Comparison of ENCODE assay signal across 28 cellular contexts in genomic region chr7:66297579-66297978, GRCh38.
DNase-seq lines count a peak whose midpoint lies in the region; ATAC-seq and TF ChIP-seq lines count a peak whose summit lies in the region.
"Had no signal": no experiment of that assay in that cellular context is flagged by ENCODE, and none has a peak within 500 bp of the region (broad histone marks: within the 10 kb centered on the region; RNA-seq: fewer than 3 reads in every experiment).

No MANE protein-coding gene starts in this region.

- TF ChIP-seq EP300 in sigmoid colon (IDR thresholded peaks at IDR 0.05), result no peak

- H3K79me2 ChIP-seq in ACC112 (ENCODE audit: control insufficient read depth, insufficient read depth, low read length, unreplicated experiment) (peaks cover 35% of the 10 kb centered on the region), neural progenitor cell (ENCODE audit: low read depth) (peaks cover 37% of the 10 kb centered on the region)
- H3K79me2 ChIP-seq: parathyroid adenoma had no signal

- H3F3A ChIP-seq in neural progenitor cell (ENCODE audit: low read depth), result peaks cover 14% of the 10 kb centered on the region

- intact Hi-C loops in sigmoid colon (cut with DNase I), result no loop called here

- no peak overlapping the region for H3K9ac ChIP-seq in neural progenitor cell
- H3K9ac ChIP-seq: parathyroid adenoma had no signal

- no peak overlapping the region for H3K4me2 ChIP-seq in neural progenitor cell

- H3K4me3 ChIP-seq in ACC112 (ENCODE audit: low read depth, low read length) (no peak overlapping the region), HL-60 (replicated peaks; ENCODE audit: insufficient read depth, low read length) (no peak overlapping the region), sigmoid colon (no peak overlapping the region), neural progenitor cell (no peak overlapping the region)
- H3K4me3 ChIP-seq: adrenal gland, gastroesophageal sphincter, SJCRH30, thoracic aorta had no signal

- TF ChIP-seq POLR2A in sigmoid colon (IDR thresholded peaks at IDR 0.05), result no peak

- ATAC-seq in esophagus mucosa, result peak; percentile 84
- ATAC-seq in HG03521 (IDR thresholded peaks at IDR 0.05; ENCODE audit: unreplicated experiment), result no peak
- ATAC-seq in activated naive CD4-positive, alpha-beta T cell treated with anti-CD3 and anti-CD28 coated beads, Interleukin-2, amount 50 U/mL, for 72 hours, result no peak
- ATAC-seq: CD8-positive, alpha-beta T cell; gastroesophageal sphincter; stimulated activated memory B cell treated with anti-CD40 and anti-IgM and Interleukin-4, amounts not matched to agents 10 μg/mL and 1 μg/mL and 100 μg/mL, for 72 hours had no signal

- H3K4me1 ChIP-seq in ACC112 (ENCODE audit: control insufficient read depth, insufficient read depth, low read length, unreplicated experiment) (peaks cover 19% of the 10 kb centered on the region), sigmoid colon (no peaks in the 10 kb centered on the region), neural progenitor cell (peaks cover 14% of the 10 kb centered on the region)
- H3K4me1 ChIP-seq: adrenal gland, gastroesophageal sphincter, parathyroid adenoma, SJCRH30 had no signal

- H3K27ac Mint-ChIP-seq in neural progenitor cell, result no peak overlapping the region
- H3K27ac Mint-ChIP-seq in activated naive CD4-positive, alpha-beta T cell treated with anti-CD3 and anti-CD28 coated beads, Interleukin-2, amount 50 U/mL, for 72 hours, result no peak overlapping the region
- H3K27ac Mint-ChIP-seq: CD8-positive, alpha-beta T cell; dendritic cell treated with granulocyte-macrophage colony-stimulating factor and Interleukin-4, amounts not matched to agents 40 ng/mL and 50 ng/mL, for 4 days; memory B cell; naive B cell; stimulated activated memory B cell treated with anti-CD40 and anti-IgM and Interleukin-4, amounts not matched to agents 10 μg/mL and 1 μg/mL and 100 μg/mL, for 72 hours; T-helper 1 cell treated with Interleukin-12 subunit alpha and Interleukin-12 subunit beta and Interleukin-4 antibody, amounts not matched to agents 30 μg/mL and 1 μg/mL, for 36 hours had no signal

- H3K27ac ChIP-seq in ACC112 (ENCODE audit: low read depth, low read length), result peak overlapping the region; percentile 85
- H3K27ac ChIP-seq in HL-60 (replicated peaks), result peak overlapping the region; percentile 63
- H3K27ac ChIP-seq in sigmoid colon, result peak overlapping the region in 1 of 4 donors; percentile 16
- no peak overlapping the region for H3K27ac ChIP-seq in neural progenitor cell
- H3K27ac ChIP-seq: gastroesophageal sphincter, parathyroid adenoma, SJCRH30, thoracic aorta, VCaP had no signal

- no peaks in the 10 kb centered on the region for H3K27me3 Mint-ChIP-seq in neural progenitor cell (ENCODE audit: insufficient read depth, low read depth)
- H3K27me3 Mint-ChIP-seq: dendritic cell treated with granulocyte-macrophage colony-stimulating factor and Interleukin-4, amounts not matched to agents 40 ng/mL and 50 ng/mL, for 4 days; memory B cell; naive B cell; stimulated activated memory B cell treated with anti-CD40 and anti-IgM and Interleukin-4, amounts not matched to agents 10 μg/mL and 1 μg/mL and 100 μg/mL, for 72 hours had no signal

- peaks cover 0 to 10% (median 5%) of the 10 kb centered on the region in 4 donors for H3K9me3 ChIP-seq in sigmoid colon
- no peaks in the 10 kb centered on the region for H3K9me3 ChIP-seq in neural progenitor cell (ENCODE audit: low read depth)

- TF ChIP-seq CTCF in HL-60 (IDR thresholded peaks at IDR 0.05; ENCODE audit: insufficient read depth, low read length) (no peak), sigmoid colon (IDR thresholded peaks at IDR 0.05) (no peak), neural progenitor cell (IDR thresholded peaks at IDR 0.05) (no peak)

- peaks cover 12% of the 10 kb centered on the region for H3K36me3 Mint-ChIP-seq in neural progenitor cell
- H3K36me3 Mint-ChIP-seq in activated naive CD4-positive, alpha-beta T cell treated with anti-CD3 and anti-CD28 coated beads, Interleukin-2, amount 50 U/mL, for 72 hours, result no peaks in the 10 kb centered on the region

- peaks cover 36% of the 10 kb centered on the region for H3K36me3 ChIP-seq in ACC112 (ENCODE audit: insufficient read depth, low read length)
- no peaks in the 10 kb centered on the region for H3K36me3 ChIP-seq in sigmoid colon
- no peaks in the 10 kb centered on the region for H3K36me3 ChIP-seq in neural progenitor cell
- H3K36me3 ChIP-seq: adrenal gland, gastroesophageal sphincter, SJCRH30, thoracic aorta had no signal

- DNase-seq in HL-60 (ENCODE audit: low read depth in 1 of 2, low spot score in 1 of 2) (peak; percentile 12 to 26), OCI-M1 (lab: John Stamatoyannopoulos, UW) (peak; percentile 31), sigmoid colon (no peak), neural progenitor cell (ENCODE audit: low spot score) (no peak)
- DNase-seq in activated naive CD4-positive, alpha-beta T cell treated with anti-CD3 and anti-CD28 coated beads, Interleukin-2, amount 50 U/mL, for 72 hours (ENCODE audit: low spot score in 2 of 2), result no peak
- DNase-seq: activated CD4-positive, alpha-beta T cell treated with anti-CD3 and anti-CD28 coated beads, Interleukin-2, amount 50 U/mL, for 4 hours; activated effector memory CD4-positive, alpha-beta T cell treated with anti-CD3 and anti-CD28 coated beads, Interleukin-2, amount 50 U/mL, for 16 hours; adrenal gland; CD8-positive, alpha-beta T cell; GDM1; kidney glomerular epithelial cell; naive B cell; NCI-H1092 treated with DMSO at 0.1 percent for 48 hours; NCI-H2081 treated with DMSO at 0.1 percent for 48 hours; NCI-H446 treated with DMSO at 0.1 percent for 48 hours; SJCRH30; stimulated activated CD4-positive, alpha-beta T cell treated with anti-CD3 and anti-CD28 coated beads, Interleukin-1b, Interleukin-23, amount 100 ng/mL, for 48 hours had no signal

- H3K9me3 Mint-ChIP-seq in neural progenitor cell, result peaks cover 18% of the 10 kb centered on the region
- peaks cover 6 to 21% of the 10 kb centered on the region in 2 donors for H3K9me3 Mint-ChIP-seq in activated naive CD4-positive, alpha-beta T cell treated with anti-CD3 and anti-CD28 coated beads, Interleukin-2, amount 50 U/mL, for 72 hours

- H3K27me3 ChIP-seq in ACC112 (ENCODE audit: insufficient read depth, low read length) (no peaks in the 10 kb centered on the region), HL-60 (ENCODE audit: insufficient read depth, poor library complexity, severe bottlenecking) (no peaks in the 10 kb centered on the region), sigmoid colon (no peaks in the 10 kb centered on the region), neural progenitor cell (no peaks in the 10 kb centered on the region)
- H3K27me3 ChIP-seq: adrenal gland, gastroesophageal sphincter, SJCRH30 had no signal

- H3K4me1 Mint-ChIP-seq in neural progenitor cell, result no peaks in the 10 kb centered on the region
- H3K4me1 Mint-ChIP-seq: stimulated activated memory B cell treated with anti-CD40 and anti-IgM and Interleukin-4, amounts not matched to agents 10 μg/mL and 1 μg/mL and 100 μg/mL, for 72 hours had no signal

- no peak overlapping the region for H3K4me3 Mint-ChIP-seq in neural progenitor cell
- H3K4me3 Mint-ChIP-seq: CD8-positive, alpha-beta T cell; dendritic cell treated with granulocyte-macrophage colony-stimulating factor and Interleukin-4, amounts not matched to agents 40 ng/mL and 50 ng/mL, for 4 days; memory B cell; stimulated activated memory B cell treated with anti-CD40 and anti-IgM and Interleukin-4, amounts not matched to agents 10 μg/mL and 1 μg/mL and 100 μg/mL, for 72 hours; T-helper 1 cell treated with Interleukin-12 subunit alpha and Interleukin-12 subunit beta and Interleukin-4 antibody, amounts not matched to agents 30 μg/mL and 1 μg/mL, for 36 hours had no signal

- no peak overlapping the region for H2AFZ ChIP-seq in ACC112 (ENCODE audit: low read length, unreplicated experiment)
- H2AFZ ChIP-seq in neural progenitor cell (replicated peaks), result no peak overlapping the region
- H2AFZ ChIP-seq: parathyroid adenoma had no signal

- H4K20me1 ChIP-seq in neural progenitor cell (ENCODE audit: low read depth), result no peaks in the 10 kb centered on the region

Comparison
In these comparisons a context has a peak if more than half of its experiments do, and no peak if none do; other contexts are left out.
1. DNase-seq: peak in HL-60 (2 of 2) and OCI-M1 (single experiment); none in sigmoid colon (single experiment), neural progenitor cell (single experiment) and activated naive CD4-positive, alpha-beta T cell treated with anti-CD3 and anti-CD28 coated beads, Interleukin-2, amount 50 U/mL, for 72 hours (0 of 2).